Comparison of ENCODE assay signal across 8 cellular contexts in the genomic region with DNA sequence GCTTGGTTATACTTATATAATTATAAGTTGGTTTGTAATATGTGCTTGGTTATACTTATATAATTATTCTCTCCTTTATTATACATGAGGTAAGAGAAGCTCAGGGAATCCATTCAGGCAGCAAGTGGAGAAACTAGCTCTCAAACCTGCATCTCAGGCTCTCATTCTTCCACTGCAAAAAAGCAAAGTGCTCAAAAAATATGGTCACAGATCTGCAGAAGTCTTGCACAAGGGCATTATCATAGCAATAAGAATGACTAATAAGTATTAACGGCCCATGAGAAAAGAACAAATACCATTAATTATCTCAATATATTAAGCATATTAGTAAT. TPM values are rescaled to one million over a fixed set of nuclear protein-coding genes. Genes with fewer than 3 reads are reported as not detected.
A peak's percentile ranks its signal among the peaks of the same experiment; 100 is the strongest.
DNase-seq lines count a peak whose midpoint lies in the region; ATAC-seq, FAIRE-seq and TF ChIP-seq lines count a peak whose summit lies in the region.

No MANE protein-coding gene starts in this region.

- CTCF ChIA-PET in A549 (lab: Yijun Ruan, JAX), result interaction anchor here (1.3 to 4.2 kb wide), 3 partner anchors 8 to 263 kb away, joined by 3 to 21 read pairs (median 4); no protein-coding TSS in a partner anchor

- H3K4me2 ChIP-seq in A549, result peak overlapping the region; percentile 54
- peak overlapping the region; percentile 36 for H3K4me2 ChIP-seq in GM23338

- H4K20me1 ChIP-seq in GM23338 (replicated peaks; ENCODE audit: insufficient read depth), result peaks cover 4% of the 10 kb centered on the region; the same call in 1 of the 2 replicates

- peaks cover 23% of the 10 kb centered on the region for H3K4me1 Mint-ChIP-seq in GM23338

- peaks cover 14% of the 10 kb centered on the region for H3K79me2 ChIP-seq in GM23338 (replicated peaks; ENCODE audit: insufficient read depth)

- H3K27ac Mint-ChIP-seq in GM23338, result no peak overlapping the region
- peak overlapping the region; percentile 68 to 92 for H3K27ac Mint-ChIP-seq in activated naive CD4-positive, alpha-beta T cell treated with anti-CD3 and anti-CD28 coated beads, Interleukin-2, amount 50 U/mL, for 72 hours

- 2% methylated on average over 1 of the region's 1 CpG for WGBS in A549 (ENCODE audit: missing lambda C conversion rate)

- H3K4me3 Mint-ChIP-seq in GM23338, result peak overlapping the region; percentile 87

- no peak for TF ChIP-seq EP300 in A549 (IDR thresholded peaks at IDR 0.05)

- peaks cover 55% of the 10 kb centered on the region for H3K4me1 ChIP-seq in A549
- H3K4me1 ChIP-seq in GM23338 (ENCODE audit: insufficient read depth), result peaks cover 24% of the 10 kb centered on the region
- H3K4me1 ChIP-seq in mucosa of descending colon (ENCODE audit: low read depth), result peaks cover 20% of the 10 kb centered on the region

- no peak for TF ChIP-seq RAD21 in A549 (conservative IDR thresholded peaks at IDR 0.05 in 1 of 2, IDR thresholded peaks at IDR 0.05 in 1 of 2)

- H3F3A ChIP-seq in GM23338 (replicated peaks; ENCODE audit: low read depth), result 0 out of 2 replicates have a peak, but pooled peaks cover 3% of the 10 kb centered on the region

- no peak for FAIRE-seq in A549 (lab: Jason Lieb, UNC)

- POLR2A ChIA-PET in A549 (lab: Yijun Ruan, JAX), result interaction anchor here (0.6 to 1.6 kb wide), 6 partner anchors 8 to 112 kb away, joined by 3 to 16 read pairs (median 4); partner anchors contain the start of genes ERP29 and NAA25

- DNase-seq in A549 (ENCODE audit: low read depth in 1 of 2, low spot score in 1 of 2) (no peak), GM23338 (ENCODE audit: low spot score) (no peak), mucosa of descending colon (no peak), posterior cingulate gyrus (no peak), MV-4-11 (lab: John Stamatoyannopoulos, UW) (no peak)
- DNase-seq in activated naive CD4-positive, alpha-beta T cell treated with anti-CD3 and anti-CD28 coated beads, Interleukin-2, amount 50 U/mL, for 72 hours (ENCODE audit: low spot score in 2 of 2), result no peak

- no peaks in the 10 kb centered on the region for H3K9me2 ChIP-seq in GM23338 (ENCODE audit: insufficient read depth)

- ATAC-seq in A549 (peak; percentile 4 to 24; a peak in 5 of 6 replicates), GM23338 (no peak), mucosa of descending colon (no peak), HG03175 (IDR thresholded peaks at IDR 0.05; ENCODE audit: unreplicated experiment) (no peak), GM18520 (IDR thresholded peaks at IDR 0.05; ENCODE audit: unreplicated experiment) (no peak)
- ATAC-seq in activated naive CD4-positive, alpha-beta T cell treated with anti-CD3 and anti-CD28 coated beads, Interleukin-2, amount 50 U/mL, for 72 hours, result no peak

- intact Hi-C loops in mucosa of descending colon (cut with DNase I, micrococcal nuclease) (no loop called here), posterior cingulate gyrus (cut with DNase I) (loop anchor here (5.0 kb wide), 1 partner anchor 257 kb away; the partner anchor contains the start of gene HECTD4)

- no peak overlapping the region for H3K27ac ChIP-seq in A549
- H3K27ac ChIP-seq in GM23338 (ENCODE audit: low read depth), result no peak overlapping the region

- peaks cover 10% of the 10 kb centered on the region for H3K27me3 Mint-ChIP-seq in GM23338 (ENCODE audit: insufficient read depth, low read depth, poor library complexity)

- H3K27me3 ChIP-seq in GM23338 (ENCODE audit: insufficient read depth), result no peaks in the 10 kb centered on the region

- H3K36me3 Mint-ChIP-seq in GM23338 (ENCODE audit: low read depth), result no peaks in the 10 kb centered on the region; the same call in 2 of the 3 replicates
- H3K36me3 Mint-ChIP-seq in activated naive CD4-positive, alpha-beta T cell treated with anti-CD3 and anti-CD28 coated beads, Interleukin-2, amount 50 U/mL, for 72 hours, result peaks cover 12 to 14% of the 10 kb centered on the region in 2 donors

- H3K9me3 ChIP-seq in A549, result no peaks in the 10 kb centered on the region
- no peaks in the 10 kb centered on the region for H3K9me3 ChIP-seq in mucosa of descending colon

- H3K4me3 ChIP-seq in A549 (no peak overlapping the region), GM23338 (no peak overlapping the region; the same call in 1 of the 2 replicates), mucosa of descending colon (peak overlapping the region; percentile 78)

- H3K36me3 ChIP-seq in GM23338 (ENCODE audit: insufficient read depth) (no peaks in the 10 kb centered on the region), mucosa of descending colon (ENCODE audit: low read depth) (no peaks in the 10 kb centered on the region)

- H3K9me3 Mint-ChIP-seq in GM23338, result no peaks in the 10 kb centered on the region
- H3K9me3 Mint-ChIP-seq in activated naive CD4-positive, alpha-beta T cell treated with anti-CD3 and anti-CD28 coated beads, Interleukin-2, amount 50 U/mL, for 72 hours, result no peaks in the 10 kb centered on the region

- TF ChIP-seq POLR2A in A549 (IDR thresholded peaks at IDR 0.05; ENCODE audit: low read length), result no peak

- TF ChIP-seq CTCF in A549 (IDR thresholded peaks at IDR 0.05) (no peak), GM23338 (conservative IDR thresholded peaks at IDR 0.05; ENCODE audit: low read depth in 2 of 2) (no peak), mucosa of descending colon (IDR thresholded peaks at IDR 0.05) (no peak)

- H2AFZ ChIP-seq in GM23338, result peak overlapping the region; percentile 67; the same call in 1 of the 2 replicates

TF ChIP-seq in A549, 52 proteins besides CTCF, POLR2A, EP300 and RAD21:
- TF ChIP-seq ESRRA (IDR thresholded peaks at IDR 0.05; ENCODE audit: borderline replicate concordance, low read length) (no peak), CEBPB (IDR thresholded peaks at IDR 0.05) (0 out of 4 replicates have a peak, but pooled peaks of 1 of the 2 experiments have one; percentile 20), CBX8 (IDR thresholded peaks at IDR 0.05) (no peak), NPAS2 (CRISPR knock-in tag; IDR thresholded peaks at IDR 0.05; ENCODE audit: borderline replicate concordance) (no peak)
- TF ChIP-seq, protein P1, sequence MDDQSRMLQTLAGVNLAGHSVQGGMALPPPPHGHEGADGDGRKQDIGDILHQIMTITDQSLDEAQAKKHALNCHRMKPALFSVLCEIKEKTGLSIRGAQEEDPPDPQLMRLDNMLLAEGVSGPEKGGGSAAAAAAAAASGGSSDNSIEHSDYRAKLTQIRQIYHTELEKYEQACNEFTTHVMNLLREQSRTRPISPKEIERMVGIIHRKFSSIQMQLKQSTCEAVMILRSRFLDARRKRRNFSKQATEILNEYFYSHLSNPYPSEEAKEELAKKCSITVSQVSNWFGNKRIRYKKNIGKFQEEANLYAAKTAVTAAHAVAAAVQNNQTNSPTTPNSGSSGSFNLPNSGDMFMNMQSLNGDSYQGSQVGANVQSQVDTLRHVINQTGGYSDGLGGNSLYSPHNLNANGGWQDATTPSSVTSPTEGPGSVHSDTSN (IDR thresholded peaks at IDR 0.05), result no peak

TF ChIP-seq in GM23338, 12 proteins besides CTCF, POLR2A, EP300 and RAD21 (continues in another document):
- no peak for TF ChIP-seq EZH2 (IDR thresholded peaks at IDR 0.05; ENCODE audit: low read depth, unreplicated experiment)
- no peak for TF ChIP-seq ZNF114 (CRISPR knock-in tag; IDR thresholded peaks at IDR 0.05)
- no peak for TF ChIP-seq JUNB (IDR thresholded peaks at IDR 0.05; ENCODE audit: unreplicated experiment)
- no peak for TF ChIP-seq CREB1 (CRISPR knock-in tag; IDR thresholded peaks at IDR 0.05; ENCODE audit: low read depth)
- no peak for TF ChIP-seq ETS1 (IDR thresholded peaks at IDR 0.05)
- TF ChIP-seq ZNF331 (CRISPR knock-in tag; IDR thresholded peaks at IDR 0.05; ENCODE audit: low read depth), result no peak
- TF ChIP-seq STAT1 (IDR thresholded peaks at IDR 0.05; ENCODE audit: unreplicated experiment), result no peak
- TF ChIP-seq NANOG (IDR thresholded peaks at IDR 0.05; ENCODE audit: borderline replicate concordance), result no peak

RNA-seq across cellular contexts. Expression of gene TRAFD1, which starts 0.5 kb away (rescaled TPM):
- polyA plus RNA-seq in A549 (2011; rRNA removed), result 23.3 and 33.1 TPM in 2 replicates
- 12.0 and 14.4 TPM in 2 replicates for polyA plus RNA-seq in A549 (2012; cell fraction: cytosol; rRNA removed)
- 12.7 and 19.3 TPM in 2 replicates for polyA plus RNA-seq in A549 (2012; cell fraction: nucleus; rRNA removed)
- 30.2 to 44.1 TPM (median 41.1 TPM) in 3 replicates for polyA plus RNA-seq in A549 (2017; fragmentation: RNase III; extraction: RNeasy Plus Mini Kit Qiagen cat#74134 plus additional on column Dnase treatment)
- 20.1 and 21.2 TPM in 2 replicates for polyA minus RNA-seq in A549 (2011; rRNA and poly(A)+ RNA removed)
- 30.4 and 35.6 TPM in 2 replicates for total RNA-seq in GM23338 (2014; rRNA removed; shearing (Covaris generic))
- 17.4 and 17.8 TPM in 2 replicates for polyA plus RNA-seq in GM23338 (2016; fragmentation: Nextera tagmentation; extraction: Ambion mirVana)
- total RNA-seq in activated naive CD4-positive, alpha-beta T cell treated with anti-CD3 and anti-CD28 coated beads, Interleukin-2, amount 50 U/mL, for 72 hours, result 10 to 100 TPM; 59.6 to 74.3 TPM
- 10 to 100 TPM; 34.0 to 59.6 (median 35.9) TPM for total RNA-seq in mucosa of descending colon

RNA-seq across cellular contexts. Expression of gene NAA25, which starts 16.3 kb away (rescaled TPM):
- polyA plus RNA-seq in A549 (2011; rRNA removed), result 41.4 and 49.3 TPM in 2 replicates
- polyA plus RNA-seq in A549 (2012; cell fraction: cytosol; rRNA removed), result 6.6 and 7.4 TPM in 2 replicates
- polyA plus RNA-seq in A549 (2012; cell fraction: nucleus; rRNA removed), result 9.7 and 16.5 TPM in 2 replicates
- 21.3 to 21.9 TPM (median 21.5 TPM) in 3 replicates for polyA plus RNA-seq in A549 (2017; fragmentation: RNase III; extraction: RNeasy Plus Mini Kit Qiagen cat#74134 plus additional on column Dnase treatment)
- polyA minus RNA-seq in A549 (2011; rRNA and poly(A)+ RNA removed), result 30.5 and 33.6 TPM in 2 replicates
- total RNA-seq in GM23338 (2014; rRNA removed; shearing (Covaris generic)), result 49.0 and 63.6 TPM in 2 replicates
- 55.1 and 58.9 TPM in 2 replicates for polyA plus RNA-seq in GM23338 (2016; fragmentation: Nextera tagmentation; extraction: Ambion mirVana)
- 10 to 100 TPM; 61.2 to 63.5 TPM for total RNA-seq in activated naive CD4-positive, alpha-beta T cell treated with anti-CD3 and anti-CD28 coated beads, Interleukin-2, amount 50 U/mL, for 72 hours
- total RNA-seq in mucosa of descending colon, result 10 to 100 TPM; 16.8 to 29.2 (median 17.9) TPM

Comparison
In these comparisons a context has a peak if more than half of its experiments do, and no peak if none do; other contexts are left out.
1. ATAC-seq: peak in A549 (2 of 2); none in GM23338 (single experiment), activated naive CD4-positive, alpha-beta T cell treated with anti-CD3 and anti-CD28 coated beads, Interleukin-2, amount 50 U/mL, for 72 hours (0 of 2), mucosa of descending colon (single experiment), HG03175 (single experiment) and GM18520 (single experiment).